Comparison of ENCODE assay signal across 8 cellular contexts in genomic region chr14:44898547-44898946, GRCh38.
DNase-seq lines count a peak whose midpoint lies in the region; ATAC-seq and TF ChIP-seq lines count a peak whose summit lies in the region.

No MANE protein-coding gene starts in this region.

- no peaks in the 10 kb centered on the region for H3K9me3 ChIP-seq in ES-I3 (ENCODE audit: control insufficient read depth, insufficient read depth, low read length)
- H3K9me3 ChIP-seq in SJCRH30 (replicated peaks), result no peaks in the 10 kb centered on the region; the same call in 1 of the 2 replicates
- H3K9me3 ChIP-seq in prostate gland, result no peaks in the 10 kb centered on the region

- WGBS in prostate gland, result 37% methylated on average over 6 of the region's 6 CpGs

- no peak for TF ChIP-seq POLR2A in prostate gland (IDR thresholded peaks at IDR 0.05)

- peaks cover 4% of the 10 kb centered on the region for H3K4me1 ChIP-seq in ES-I3 (ENCODE audit: insufficient read depth, low read length)
- peaks cover 5% of the 10 kb centered on the region; the same call in 1 of the 2 replicates for H3K4me1 ChIP-seq in SJCRH30
- H3K4me1 ChIP-seq in prostate gland (replicated peaks), result no peaks in the 10 kb centered on the region

- H3K36me3 ChIP-seq in ES-I3 (ENCODE audit: insufficient read depth, low read length), result no peaks in the 10 kb centered on the region
- H3K36me3 ChIP-seq in SJCRH30, result no peaks in the 10 kb centered on the region
- H3K36me3 ChIP-seq in prostate gland, result no peaks in the 10 kb centered on the region

- H3K4me3 ChIP-seq in SJCRH30 (peak overlapping the region; percentile 90), fibroblast of mammary gland (ENCODE audit: control insufficient read depth, low read depth, low read length) (peak overlapping the region; percentile 71), prostate gland (peak overlapping the region; percentile 91)

- DNase-seq in SJCRH30, result peak in 1 of 2 experiments; percentile 14
- DNase-seq in fibroblast of mammary gland (ENCODE audit: low read depth), result peak; percentile 46
- no peak for DNase-seq in prostate gland (ENCODE audit: low spot score)
- no peak for DNase-seq in left lobe of liver (ENCODE audit: low spot score)
- no peak for DNase-seq in DMS53 (lab: John Stamatoyannopoulos, UW)

- TF ChIP-seq CTCF in fibroblast of mammary gland (conservative IDR thresholded peaks at IDR 0.05; ENCODE audit: control insufficient read depth, insufficient read depth, low read depth, low read length) (no peak), prostate gland (IDR thresholded peaks at IDR 0.05) (no peak)

- H3K9ac ChIP-seq in ES-I3 (ENCODE audit: low read depth, low read length), result peak overlapping the region; percentile 78; the same call in 1 of the 2 replicates

- ATAC-seq in left lobe of liver, result no peak
- ATAC-seq in HG03196 (IDR thresholded peaks at IDR 0.05; ENCODE audit: unreplicated experiment), result no peak
- ATAC-seq in HG02870 (IDR thresholded peaks at IDR 0.05; ENCODE audit: unreplicated experiment), result no peak

- H3K27me3 ChIP-seq in SJCRH30 (no peaks in the 10 kb centered on the region), prostate gland (replicated peaks; ENCODE audit: insufficient read depth) (no peaks in the 10 kb centered on the region)

- peak overlapping the region; percentile 88; the same call in 1 of the 2 replicates for H3K27ac ChIP-seq in SJCRH30
- H3K27ac ChIP-seq in prostate gland, result no peak overlapping the region

- intact Hi-C loops in prostate gland (cut with DNase I), result loop anchor here (5.0 kb wide), 1 partner anchor 184 kb away; the partner anchor contains the start of gene PRPF39
